Comparison of ENCODE assay signal across 1 cellular context in the genomic region with DNA sequence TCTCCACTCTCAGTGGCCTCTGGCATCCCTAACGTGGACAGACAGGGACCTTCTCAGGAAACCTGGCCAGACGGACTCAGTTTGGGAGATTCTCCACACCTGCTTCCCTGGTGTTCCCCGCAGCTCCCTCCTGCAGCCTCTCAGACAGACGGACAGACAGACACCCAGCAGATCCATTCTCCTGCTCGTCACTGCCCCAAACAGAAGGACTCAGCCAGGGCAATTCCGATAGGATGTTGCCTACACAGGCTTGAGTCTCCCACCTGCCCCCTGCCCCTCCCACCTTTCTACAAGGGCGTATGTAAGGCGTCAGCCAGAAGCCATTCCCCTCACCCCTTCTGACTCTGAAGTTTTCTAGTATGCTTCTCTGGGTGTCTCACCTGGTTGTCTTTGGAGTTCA.
TF ChIP-seq lines count a peak whose summit lies in the region.

No MANE protein-coding gene starts in this region.

TF ChIP-seq in HepG2, 621 proteins besides CTCF, POLR2A, EP300 and RAD21:
- TF ChIP-seq SMC3 (IDR thresholded peaks at IDR 0.05; ENCODE audit: low read length) (no peak), ZNF552 (CRISPR knock-in tag; IDR thresholded peaks at IDR 0.05; ENCODE audit: borderline replicate concordance) (no peak), NFKB2 (CRISPR knock-in tag; IDR thresholded peaks at IDR 0.05; ENCODE audit: borderline replicate concordance) (no peak), NFIB (CRISPR knock-in tag; IDR thresholded peaks at IDR 0.05; ENCODE audit: borderline replicate concordance) (no peak), ZFP82 (CRISPR knock-in tag; IDR thresholded peaks at IDR 0.05; ENCODE audit: borderline replicate concordance) (no peak), FOXM1 (CRISPR knock-in tag; IDR thresholded peaks at IDR 0.05) (no peak), ZNF251 (CRISPR knock-in tag; IDR thresholded peaks at IDR 0.05) (no peak)
- TF ChIP-seq, protein P1, sequence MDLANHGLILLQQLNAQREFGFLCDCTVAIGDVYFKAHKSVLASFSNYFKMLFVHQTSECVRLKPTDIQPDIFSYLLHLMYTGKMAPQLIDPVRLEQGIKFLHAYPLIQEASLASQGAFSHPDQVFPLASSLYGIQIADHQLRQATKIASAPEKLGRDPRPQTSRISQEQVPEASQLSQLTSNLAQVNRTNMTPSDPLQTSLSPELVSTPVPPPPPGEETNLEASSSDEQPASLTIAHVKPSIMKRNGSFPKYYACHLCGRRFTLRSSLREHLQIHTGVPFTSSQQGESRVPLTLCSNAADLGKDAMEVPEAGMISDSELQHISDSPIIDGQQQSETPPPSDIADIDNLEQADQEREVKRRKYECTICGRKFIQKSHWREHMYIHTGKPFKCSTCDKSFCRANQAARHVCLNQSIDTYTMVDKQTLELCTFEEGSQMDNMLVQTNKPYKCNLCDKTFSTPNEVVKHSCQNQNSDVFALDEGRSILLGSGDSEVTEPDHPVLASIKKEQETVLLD (CRISPR knock-in tag; IDR thresholded peaks at IDR 0.05; ENCODE audit: low read depth), result no peak
- TF ChIP-seq, protein P2, sequence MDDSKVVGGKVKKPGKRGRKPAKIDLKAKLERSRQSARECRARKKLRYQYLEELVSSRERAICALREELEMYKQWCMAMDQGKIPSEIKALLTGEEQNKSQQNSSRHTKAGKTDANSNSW (CRISPR knock-in tag; IDR thresholded peaks at IDR 0.05; ENCODE audit: borderline replicate concordance), result no peak
- TF ChIP-seq, protein P3, sequence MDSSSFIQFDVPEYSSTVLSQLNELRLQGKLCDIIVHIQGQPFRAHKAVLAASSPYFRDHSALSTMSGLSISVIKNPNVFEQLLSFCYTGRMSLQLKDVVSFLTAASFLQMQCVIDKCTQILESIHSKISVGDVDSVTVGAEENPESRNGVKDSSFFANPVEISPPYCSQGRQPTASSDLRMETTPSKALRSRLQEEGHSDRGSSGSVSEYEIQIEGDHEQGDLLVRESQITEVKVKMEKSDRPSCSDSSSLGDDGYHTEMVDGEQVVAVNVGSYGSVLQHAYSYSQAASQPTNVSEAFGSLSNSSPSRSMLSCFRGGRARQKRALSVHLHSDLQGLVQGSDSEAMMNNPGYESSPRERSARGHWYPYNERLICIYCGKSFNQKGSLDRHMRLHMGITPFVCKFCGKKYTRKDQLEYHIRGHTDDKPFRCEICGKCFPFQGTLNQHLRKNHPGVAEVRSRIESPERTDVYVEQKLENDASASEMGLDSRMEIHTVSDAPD (CRISPR knock-in tag; IDR thresholded peaks at IDR 0.05), result no peak
- TF ChIP-seq, protein P4, sequence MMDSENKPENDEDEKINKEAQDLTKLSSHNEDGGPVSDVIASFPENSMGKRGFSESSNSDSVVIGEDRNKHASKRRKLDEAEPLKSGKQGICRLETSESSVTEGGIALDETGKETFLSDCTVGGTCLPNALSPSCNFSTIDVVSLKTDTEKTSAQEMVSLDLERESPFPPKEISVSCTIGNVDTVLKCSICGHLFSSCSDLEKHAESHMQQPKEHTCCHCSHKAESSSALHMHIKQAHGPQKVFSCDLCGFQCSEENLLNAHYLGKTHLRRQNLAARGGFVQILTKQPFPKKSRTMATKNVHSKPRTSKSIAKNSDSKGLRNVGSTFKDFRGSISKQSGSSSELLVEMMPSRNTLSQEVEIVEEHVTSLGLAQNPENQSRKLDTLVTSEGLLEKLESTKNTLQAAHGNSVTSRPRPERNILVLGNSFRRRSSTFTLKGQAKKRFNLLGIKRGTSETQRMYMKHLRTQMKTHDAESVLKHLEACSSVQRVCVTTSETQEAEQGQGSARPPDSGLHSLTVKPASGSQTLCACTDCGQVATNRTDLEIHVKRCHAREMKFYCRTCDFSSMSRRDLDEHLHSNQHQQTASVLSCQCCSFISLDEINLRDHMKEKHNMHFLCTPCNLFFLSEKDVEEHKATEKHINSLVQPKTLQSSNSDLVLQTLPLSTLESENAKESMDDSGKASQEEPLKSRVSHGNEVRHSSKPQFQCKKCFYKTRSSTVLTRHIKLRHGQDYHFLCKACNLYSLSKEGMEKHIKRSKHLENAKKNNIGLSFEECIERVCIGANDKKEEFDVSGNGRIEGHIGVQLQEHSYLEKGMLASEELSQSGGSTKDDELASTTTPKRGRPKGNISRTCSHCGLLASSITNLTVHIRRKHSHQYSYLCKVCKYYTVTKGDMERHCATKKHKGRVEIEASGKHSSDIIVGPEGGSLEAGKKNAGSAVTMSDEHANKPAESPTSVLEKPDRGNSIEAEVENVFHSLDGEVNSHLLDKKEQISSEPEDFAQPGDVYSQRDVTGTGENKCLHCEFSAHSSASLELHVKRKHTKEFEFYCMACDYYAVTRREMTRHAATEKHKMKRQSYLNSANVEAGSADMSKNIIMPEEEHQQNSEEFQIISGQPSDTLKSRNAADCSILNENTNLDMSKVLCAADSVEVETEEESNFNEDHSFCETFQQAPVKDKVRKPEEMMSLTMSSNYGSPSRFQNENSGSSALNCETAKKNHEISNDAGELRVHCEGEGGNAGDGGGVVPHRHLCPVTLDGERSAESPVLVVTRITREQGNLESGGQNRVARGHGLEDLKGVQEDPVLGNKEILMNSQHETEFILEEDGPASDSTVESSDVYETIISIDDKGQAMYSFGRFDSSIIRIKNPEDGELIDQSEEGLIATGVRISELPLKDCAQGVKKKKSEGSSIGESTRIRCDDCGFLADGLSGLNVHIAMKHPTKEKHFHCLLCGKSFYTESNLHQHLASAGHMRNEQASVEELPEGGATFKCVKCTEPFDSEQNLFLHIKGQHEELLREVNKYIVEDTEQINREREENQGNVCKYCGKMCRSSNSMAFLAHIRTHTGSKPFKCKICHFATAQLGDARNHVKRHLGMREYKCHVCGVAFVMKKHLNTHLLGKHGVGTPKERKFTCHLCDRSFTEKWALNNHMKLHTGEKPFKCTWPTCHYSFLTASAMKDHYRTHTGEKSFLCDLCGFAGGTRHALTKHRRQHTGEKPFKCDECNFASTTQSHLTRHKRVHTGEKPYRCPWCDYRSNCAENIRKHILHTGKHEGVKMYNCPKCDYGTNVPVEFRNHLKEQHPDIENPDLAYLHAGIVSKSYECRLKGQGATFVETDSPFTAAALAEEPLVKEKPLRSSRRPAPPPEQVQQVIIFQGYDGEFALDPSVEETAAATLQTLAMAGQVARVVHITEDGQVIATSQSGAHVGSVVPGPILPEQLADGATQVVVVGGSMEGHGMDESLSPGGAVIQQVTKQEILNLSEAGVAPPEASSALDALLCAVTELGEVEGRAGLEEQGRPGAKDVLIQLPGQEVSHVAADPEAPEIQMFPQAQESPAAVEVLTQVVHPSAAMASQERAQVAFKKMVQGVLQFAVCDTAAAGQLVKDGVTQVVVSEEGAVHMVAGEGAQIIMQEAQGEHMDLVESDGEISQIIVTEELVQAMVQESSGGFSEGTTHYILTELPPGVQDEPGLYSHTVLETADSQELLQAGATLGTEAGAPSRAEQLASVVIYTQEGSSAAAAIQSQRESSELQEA (CRISPR knock-in tag; IDR thresholded peaks at IDR 0.05; ENCODE audit: not compliant biosample characterization), result no peak
